Comparison of ENCODE assay signal across 10 cellular contexts in genomic region chr2:30361751-30362394, GRCh38.
DNase-seq lines count a peak whose midpoint lies in the region; ATAC-seq and TF ChIP-seq lines count a peak whose summit lies in the region.
"Had no signal": no experiment of that assay in that cellular context is flagged by ENCODE, and none has a peak within 500 bp of the region (broad histone marks: within the 10 kb centered on the region; RNA-seq: fewer than 3 reads in every experiment).

No MANE protein-coding gene starts in this region.

- no peak overlapping the region for H2AFZ ChIP-seq in H9 (ENCODE audit: low read length)
- H2AFZ ChIP-seq in neuronal stem cell (ENCODE audit: low read length): peak overlapping the region; percentile 21

- H3K27ac ChIP-seq in BLaER1: no peak overlapping the region; the same call in 1 of the 2 replicates
- H3K27ac ChIP-seq in H9 (ENCODE audit: insufficient read length, low read depth, low read length): no peak overlapping the region
- H3K27ac ChIP-seq in neuronal stem cell (replicated peaks; ENCODE audit: low read length): no peak overlapping the region
- no peak overlapping the region for H3K27ac ChIP-seq in caudate nucleus (ENCODE audit: low read depth, low read length)

- H3K23ac ChIP-seq in H9 (ENCODE audit: insufficient read length, low read depth, low read length) (no peak overlapping the region), neuronal stem cell (ENCODE audit: low read depth, low read length, poor library complexity) (no peak overlapping the region)

- H3K14ac ChIP-seq in H9 (ENCODE audit: insufficient read depth, low read length) (no peak overlapping the region), neuronal stem cell (ENCODE audit: low read length) (no peak overlapping the region)

- no peak overlapping the region for H4K8ac ChIP-seq in H9 (replicated peaks; ENCODE audit: insufficient read length, low read depth, low read length)
- H4K8ac ChIP-seq in neuronal stem cell (ENCODE audit: low read depth, low read length): no peak overlapping the region

- WGBS in H9 (ENCODE audit: extremely low coverage, insufficient read length, low lambda C conversion rate): no CpG with 5 or more reads among the region's 11 CpGs
- no CpG with 5 or more reads among the region's 11 CpGs for WGBS in neuronal stem cell (ENCODE audit: extremely low coverage in 2 of 2, insufficient read length in 2 of 2, insufficient replicate concordance in 1 of 2), 2 donors

- H4K91ac ChIP-seq in H9 (ENCODE audit: insufficient read length, low read depth, low read length) (no peak overlapping the region), neuronal stem cell (ENCODE audit: low read depth, low read length, poor library complexity) (no peak overlapping the region)

- peaks cover 3% of the 10 kb centered on the region; the same call in 1 of the 2 replicates for H3K27me3 Mint-ChIP-seq in H9 (ENCODE audit: low read depth)
- no peaks in the 10 kb centered on the region for H3K27me3 Mint-ChIP-seq in effector memory CD8-positive, alpha-beta T cell

- H4K5ac ChIP-seq in H9 (ENCODE audit: insufficient read length, low read depth, low read length): no peak overlapping the region

- H2BK20ac ChIP-seq in H9 (ENCODE audit: low read depth, low read length, poor library complexity, severe bottlenecking): no peak overlapping the region

- H3K36me3 ChIP-seq in BLaER1: no peaks in the 10 kb centered on the region
- no peaks in the 10 kb centered on the region for H3K36me3 ChIP-seq in neuronal stem cell (replicated peaks in 1 of 2; ENCODE audit: control insufficient read depth in 2 of 2, insufficient read depth in 2 of 2, low read length in 2 of 2)

- no peak overlapping the region for H3K27ac Mint-ChIP-seq in H9
- peak overlapping the region; percentile 50 to 51 for H3K27ac Mint-ChIP-seq in effector memory CD8-positive, alpha-beta T cell

- H2AK5ac ChIP-seq in H9 (ENCODE audit: insufficient read length, low read length) (no peak overlapping the region), neuronal stem cell (ENCODE audit: low read depth, low read length) (no peak overlapping the region)

- H3K9me3 ChIP-seq in BLaER1 (no peaks in the 10 kb centered on the region), H9 (ENCODE audit: control insufficient read depth, low read depth, low read length) (no peaks in the 10 kb centered on the region), neuronal stem cell (replicated peaks in 1 of 2; ENCODE audit: control insufficient read depth in 2 of 2, insufficient read depth in 1 of 2, low read depth in 1 of 2, low read length in 2 of 2) (no peaks in the 10 kb centered on the region)

- H3K18ac ChIP-seq in H9 (ENCODE audit: insufficient read length, low read depth, low read length) (no peak overlapping the region), neuronal stem cell (ENCODE audit: low read length) (no peak overlapping the region)

- TF ChIP-seq CTCF in H9 (conservative IDR thresholded peaks at IDR 0.05): no peak

- no peak overlapping the region for H3K4ac ChIP-seq in H9 (ENCODE audit: low read depth, low read length)
- H3K4ac ChIP-seq in neuronal stem cell (ENCODE audit: low read length): no peak overlapping the region

- ATAC-seq in effector memory CD8-positive, alpha-beta T cell (replicated peaks): peak; percentile 62

- H3K4me1 ChIP-seq in BLaER1 (peaks cover 31% of the 10 kb centered on the region), H9 (ENCODE audit: insufficient read depth, low read length) (no peaks in the 10 kb centered on the region), neuronal stem cell (ENCODE audit: control insufficient read depth in 2 of 2, insufficient read depth in 1 of 2, low read depth in 1 of 2, low read length in 2 of 2) (peaks cover 3 to 7% of the 10 kb centered on the region in 2 donors)

- H3K9me3 Mint-ChIP-seq in H9: no peaks in the 10 kb centered on the region
- no peaks in the 10 kb centered on the region for H3K9me3 Mint-ChIP-seq in effector memory CD8-positive, alpha-beta T cell

- H3K4me2 ChIP-seq in BLaER1 (peak overlapping the region; percentile 55), H9 (ENCODE audit: insufficient read depth, insufficient read length, low read length) (no peak overlapping the region), neuronal stem cell (ENCODE audit: insufficient read depth, low read length, poor library complexity, severe bottlenecking) (no peak overlapping the region)

- H3K36me3 Mint-ChIP-seq in H9 (ENCODE audit: insufficient read depth in 1 of 3, low read depth in 3 of 3): no peaks in the 10 kb centered on the region
- H3K36me3 Mint-ChIP-seq in effector memory CD8-positive, alpha-beta T cell (ENCODE audit: insufficient read depth): no peaks in the 10 kb centered on the region

- no peaks in the 10 kb centered on the region for H3K79me1 ChIP-seq in H9 (ENCODE audit: insufficient read depth, low read depth, low read length, poor library complexity, severe bottlenecking)
- H3K79me1 ChIP-seq in neuronal stem cell (ENCODE audit: low read depth, low read length): no peaks in the 10 kb centered on the region

- no peak overlapping the region for H3T11ph ChIP-seq in H9 (ENCODE audit: low read length)

- peaks cover 4 to 10% of the 10 kb centered on the region in 2 experiments for H3K4me1 Mint-ChIP-seq in H9
- peaks cover 21 to 28% of the 10 kb centered on the region in 2 donors for H3K4me1 Mint-ChIP-seq in effector memory CD8-positive, alpha-beta T cell (ENCODE audit: low read depth in 2 of 2)

- no peaks in the 10 kb centered on the region for H3K79me2 ChIP-seq in H9 (ENCODE audit: insufficient read depth, low read length)

- H2BK120ac ChIP-seq in H9 (ENCODE audit: low read depth, low read length, poor library complexity, severe bottlenecking) (no peak overlapping the region), neuronal stem cell (ENCODE audit: low read depth, low read length) (no peak overlapping the region)

- H3K9ac ChIP-seq in BLaER1 (no peak overlapping the region), H9 (ENCODE audit: extremely low read depth, insufficient read length, low read length) (no peak overlapping the region), neuronal stem cell (ENCODE audit: low read depth, low read length, poor library complexity) (no peak overlapping the region)

- no peak overlapping the region for H2BK12ac ChIP-seq in H9 (ENCODE audit: insufficient read length, low read depth, low read length)
- no peak overlapping the region for H2BK12ac ChIP-seq in neuronal stem cell (ENCODE audit: low read length)

- H3K4me3 ChIP-seq in BLaER1 (no peak overlapping the region), neuronal stem cell (ENCODE audit: low read length in 2 of 2) (no peak overlapping the region)

- no peak overlapping the region for H2BK15ac ChIP-seq in H9 (ENCODE audit: low read depth, low read length)
- H2BK15ac ChIP-seq in neuronal stem cell (ENCODE audit: low read length): no peak overlapping the region

- no peak overlapping the region for H3K4me3 Mint-ChIP-seq in H9
- H3K4me3 Mint-ChIP-seq in effector memory CD8-positive, alpha-beta T cell: peak overlapping the region in 1 of 2 donors; percentile 36

- no peaks in the 10 kb centered on the region for H3K23me2 ChIP-seq in H9 (ENCODE audit: insufficient read length, low read depth, low read length, poor library complexity, severe bottlenecking)

- no peak overlapping the region for H3K56ac ChIP-seq in H9 (ENCODE audit: insufficient read length, low read depth, low read length)

- peak; percentile 18 for DNase-seq in H9
- DNase-seq in effector memory CD8-positive, alpha-beta T cell: peak in 1 of 3 experiments; percentile 3
- DNase-seq in neuronal stem cell (ENCODE audit: low spot score): no peak
- DNase-seq in caudate nucleus (lab: John Stamatoyannopoulos, UW): no peak
- no peak for DNase-seq in NCI-H1694 (lab: John Stamatoyannopoulos, UW)
- DNase-seq in stimulated activated CD4-positive, alpha-beta T cell treated with anti-CD3 and anti-CD28 coated beads, Interleukin-4, amount 100 ng/mL, for 4 hours: no peak
- DNase-seq in dedifferentiated amniotic fluid mesenchymal stem cell (ENCODE audit: extremely low spot score): no peak
- DNase-seq: activated CD4-positive, CD25-positive, alpha-beta regulatory T cell treated with anti-CD3 and anti-CD28 coated beads, Interleukin-2, amount 50 U/mL, for 72 hours; RPMI8226 had no signal

- H4K20me1 ChIP-seq in BLaER1: no peaks in the 10 kb centered on the region
- no peaks in the 10 kb centered on the region for H4K20me1 ChIP-seq in H9 (ENCODE audit: control insufficient read depth, insufficient read depth, insufficient read length)

- no peak overlapping the region for H2BK5ac ChIP-seq in H9 (ENCODE audit: insufficient read length, low read length)
- no peak overlapping the region for H2BK5ac ChIP-seq in neuronal stem cell (ENCODE audit: low read length)

- no peaks in the 10 kb centered on the region; the same call in 1 of the 2 replicates for H3K27me3 ChIP-seq in BLaER1
- H3K27me3 ChIP-seq in H9 (ENCODE audit: insufficient read depth, low read length): no peaks in the 10 kb centered on the region
- no peaks in the 10 kb centered on the region for H3K27me3 ChIP-seq in neuronal stem cell (ENCODE audit: control insufficient read depth in 3 of 3, insufficient read depth in 3 of 3, low read depth in 1 of 3, low read length in 3 of 3)

Comparison
In these comparisons a context has a peak if more than half of its experiments do, and no peak if none do; other contexts are left out.
1. H3K27ac Mint-ChIP-seq: peak in effector memory CD8-positive, alpha-beta T cell (2 of 2); none in H9 (0 of 3).